Comparison of ENCODE assay signal across 33 cellular contexts in the genomic region with DNA sequence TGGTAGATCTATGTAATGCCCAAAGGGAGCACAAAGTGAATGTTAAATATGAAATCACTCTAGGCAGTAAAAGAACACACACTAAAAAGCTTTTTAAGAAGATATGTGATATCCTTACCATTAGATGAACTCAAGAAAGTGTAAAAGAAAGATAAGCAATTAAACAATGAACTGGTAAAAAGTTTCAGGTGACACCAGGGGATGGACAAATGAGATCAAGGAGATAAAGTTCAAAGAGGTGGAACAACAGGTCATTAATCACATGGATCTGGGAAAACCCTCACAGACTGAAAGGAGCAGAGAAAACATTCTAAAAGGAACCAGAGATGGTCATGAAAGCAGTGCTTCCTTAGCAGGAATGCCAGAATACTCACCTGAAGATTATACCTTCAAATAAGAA.
"Had no signal": no experiment of that assay in that cellular context is flagged by ENCODE, and none has a peak within 500 bp of the region (broad histone marks: within the 10 kb centered on the region; RNA-seq: fewer than 3 reads in every experiment).

No MANE protein-coding gene starts in this region.

- FAIRE-seq: frontal cortex, kidney, TTC549 had no signal

- H3K9me3 ChIP-seq: ascending aorta, testis, uterus had no signal

- H3K9me3 Mint-ChIP-seq: activated CD4-positive, alpha-beta memory T cell treated with anti-CD3 and anti-CD28 coated beads for 36 hours; activated CD4-positive, alpha-beta T cell treated with anti-CD3 and anti-CD28 coated beads, Interleukin-2, amount 10 ng/mL, durations not matched to agents 24 days and 14 days; activated naive CD4-positive, alpha-beta T cell treated with anti-CD3 and anti-CD28 coated beads, Interleukin-2, amount 10 ng/mL, durations not matched to agents 7 days and 5 days; activated naive CD8-positive, alpha-beta T cell treated with anti-CD3 and anti-CD28 coated beads, Interleukin-2, amount 10 ng/mL, durations not matched to agents 7 days and 5 days; brain; memory B cell; natural killer cell had no signal

- H3K27ac Mint-ChIP-seq: activated CD4-positive, alpha-beta memory T cell treated with anti-CD3 and anti-CD28 coated beads for 36 hours; activated CD4-positive, alpha-beta T cell treated with anti-CD3 and anti-CD28 coated beads, Interleukin-2, amount 10 ng/mL, durations not matched to agents 24 days and 14 days; activated naive CD4-positive, alpha-beta T cell treated with anti-CD3 and anti-CD28 coated beads, Interleukin-2, amount 10 ng/mL, durations not matched to agents 7 days and 5 days; activated naive CD8-positive, alpha-beta T cell treated with anti-CD3 and anti-CD28 coated beads, Interleukin-2, amount 10 ng/mL, durations not matched to agents 7 days and 5 days; immature natural killer cell; memory B cell; natural killer cell; progenitor cell of endocrine pancreas had no signal

- H3K36me3 ChIP-seq: ascending aorta, uterus had no signal

- H3K4me3 ChIP-seq: ascending aorta, coronary artery, dorsolateral prefrontal cortex, skin epidermis, testis, uterus had no signal

- H3K36me3 Mint-ChIP-seq: activated CD4-positive, alpha-beta memory T cell treated with anti-CD3 and anti-CD28 coated beads for 36 hours; activated naive CD4-positive, alpha-beta T cell treated with anti-CD3 and anti-CD28 coated beads, Interleukin-2, amount 10 ng/mL, durations not matched to agents 7 days and 5 days; activated naive CD8-positive, alpha-beta T cell treated with anti-CD3 and anti-CD28 coated beads, Interleukin-2, amount 10 ng/mL, durations not matched to agents 7 days and 5 days; immature natural killer cell; natural killer cell had no signal

- H3K27me3 ChIP-seq: ascending aorta, dorsolateral prefrontal cortex, testis, uterus had no signal

- DNase-seq: activated CD4-positive, alpha-beta memory T cell treated with anti-CD3 and anti-CD28 coated beads for 36 hours; activated CD4-positive, alpha-beta T cell treated with anti-CD3 and anti-CD28 coated beads, Interleukin-2, amount 10 ng/mL, durations not matched to agents 24 days and 14 days; activated CD8-positive, alpha-beta memory T cell treated with anti-CD3 and anti-CD28 coated beads, Interleukin-2, amount 50 U/mL, for 4 hours; activated gamma-delta T cell; activated naive CD4-positive, alpha-beta T cell treated with anti-CD3 and anti-CD28 coated beads, Interleukin-2, amount 10 ng/mL, durations not matched to agents 7 days and 5 days; activated naive CD8-positive, alpha-beta T cell treated with anti-CD3 and anti-CD28 coated beads, Interleukin-2, amount 10 ng/mL, durations not matched to agents 7 days and 5 days; activated T-cell treated with anti-CD3 and anti-CD28 coated beads, Interleukin-2, amount 50 U/mL, for 1 hour; dorsolateral prefrontal cortex; effector memory CD4-positive, alpha-beta T cell; head of caudate nucleus; hypothalamus; immature natural killer cell; kidney; left colon; natural killer cell; stimulated activated CD4-positive, alpha-beta T cell treated with anti-CD3 and anti-CD28 coated beads, Interleukin-12 subunit alpha, Interleukin-12 subunit beta, amount 100 ng/mL, for 4 hours; stimulated activated CD4-positive, alpha-beta T cell treated with anti-CD3 and anti-CD28 coated beads, Interleukin-4, amount 100 ng/mL, for 1 hour; stimulated activated naive CD8-positive, alpha-beta T cell treated with anti-CD3 and anti-CD28 coated beads, Interleukin-15, Interleukin-2, amounts not matched to agents 100 U/mL and 50 U/mL, for 24 hours; T-helper 9 cell; testis; trophoblast cell; uterus had no signal

- H3K27me3 Mint-ChIP-seq: brain, memory B cell, progenitor cell of endocrine pancreas had no signal

- H3K4me3 Mint-ChIP-seq: activated CD4-positive, alpha-beta memory T cell treated with anti-CD3 and anti-CD28 coated beads for 36 hours; activated CD4-positive, alpha-beta T cell treated with anti-CD3 and anti-CD28 coated beads, Interleukin-2, amount 10 ng/mL, durations not matched to agents 24 days and 14 days; activated naive CD4-positive, alpha-beta T cell treated with anti-CD3 and anti-CD28 coated beads, Interleukin-2, amount 10 ng/mL, durations not matched to agents 7 days and 5 days; activated naive CD8-positive, alpha-beta T cell treated with anti-CD3 and anti-CD28 coated beads, Interleukin-2, amount 10 ng/mL, durations not matched to agents 7 days and 5 days; brain; immature natural killer cell; memory B cell; natural killer cell had no signal

- H3K27ac ChIP-seq: ascending aorta, coronary artery, dorsolateral prefrontal cortex, skin epidermis, testis, uterus, VCaP had no signal

- ATAC-seq: activated CD4-positive, CD25-positive, alpha-beta regulatory T cell treated with anti-CD3 and anti-CD28 coated beads, Interleukin-2, amount 50 U/mL, for 24 hours; left colon; natural killer cell; sciatic nerve; stimulated activated naive CD8-positive, alpha-beta T cell treated with anti-CD3 and anti-CD28 coated beads, Interleukin-15, Interleukin-2, amounts not matched to agents 100 U/mL and 50 U/mL, for 24 hours had no signal

- H3K4me1 Mint-ChIP-seq: activated CD4-positive, alpha-beta T cell treated with anti-CD3 and anti-CD28 coated beads, Interleukin-2, amount 10 ng/mL, durations not matched to agents 24 days and 14 days; activated naive CD4-positive, alpha-beta T cell treated with anti-CD3 and anti-CD28 coated beads, Interleukin-2, amount 10 ng/mL, durations not matched to agents 7 days and 5 days; activated naive CD8-positive, alpha-beta T cell treated with anti-CD3 and anti-CD28 coated beads, Interleukin-2, amount 10 ng/mL, durations not matched to agents 7 days and 5 days; immature natural killer cell; natural killer cell had no signal
